ENCODE assay signal across 1 cellular context in the genomic region with DNA sequence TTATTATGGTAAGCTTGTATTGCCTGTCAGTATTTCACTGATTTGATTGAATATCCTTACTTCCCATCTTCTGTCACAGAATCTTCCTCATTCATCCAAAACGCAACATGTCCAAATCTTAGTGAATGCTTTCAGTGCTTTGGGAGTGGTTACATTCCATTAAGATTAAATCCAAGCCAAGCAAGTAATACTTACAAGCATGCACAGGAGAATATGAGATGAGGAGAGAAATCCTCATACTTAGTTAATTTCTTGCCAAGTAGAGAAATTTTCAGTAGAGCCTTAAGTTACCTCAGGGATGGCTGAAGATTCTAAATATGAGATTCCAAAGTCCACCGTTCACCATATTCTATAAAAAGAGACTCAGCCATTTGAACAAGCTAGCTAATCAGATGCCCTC.
TF ChIP-seq lines count a peak whose summit lies in the region.

No MANE protein-coding gene starts in this region.

TF ChIP-seq in WTC11, 78 proteins besides CTCF, POLR2A, EP300 and RAD21 (continued from another document):
- TF ChIP-seq FOXK1 (CRISPR knock-in tag; IDR thresholded peaks at IDR 0.05) (no peak), ZNF317 (CRISPR knock-in tag; IDR thresholded peaks at IDR 0.05; ENCODE audit: borderline replicate concordance, low read depth) (no peak), RORB (CRISPR knock-in tag; IDR thresholded peaks at IDR 0.05) (no peak), TEAD1 (CRISPR knock-in tag; IDR thresholded peaks at IDR 0.05) (no peak), GTF2I (CRISPR knock-in tag; conservative IDR thresholded peaks at IDR 0.05) (no peak), ZNF219 (CRISPR knock-in tag; IDR thresholded peaks at IDR 0.05; ENCODE audit: borderline replicate concordance) (no peak)
- TF ChIP-seq, protein P1, sequence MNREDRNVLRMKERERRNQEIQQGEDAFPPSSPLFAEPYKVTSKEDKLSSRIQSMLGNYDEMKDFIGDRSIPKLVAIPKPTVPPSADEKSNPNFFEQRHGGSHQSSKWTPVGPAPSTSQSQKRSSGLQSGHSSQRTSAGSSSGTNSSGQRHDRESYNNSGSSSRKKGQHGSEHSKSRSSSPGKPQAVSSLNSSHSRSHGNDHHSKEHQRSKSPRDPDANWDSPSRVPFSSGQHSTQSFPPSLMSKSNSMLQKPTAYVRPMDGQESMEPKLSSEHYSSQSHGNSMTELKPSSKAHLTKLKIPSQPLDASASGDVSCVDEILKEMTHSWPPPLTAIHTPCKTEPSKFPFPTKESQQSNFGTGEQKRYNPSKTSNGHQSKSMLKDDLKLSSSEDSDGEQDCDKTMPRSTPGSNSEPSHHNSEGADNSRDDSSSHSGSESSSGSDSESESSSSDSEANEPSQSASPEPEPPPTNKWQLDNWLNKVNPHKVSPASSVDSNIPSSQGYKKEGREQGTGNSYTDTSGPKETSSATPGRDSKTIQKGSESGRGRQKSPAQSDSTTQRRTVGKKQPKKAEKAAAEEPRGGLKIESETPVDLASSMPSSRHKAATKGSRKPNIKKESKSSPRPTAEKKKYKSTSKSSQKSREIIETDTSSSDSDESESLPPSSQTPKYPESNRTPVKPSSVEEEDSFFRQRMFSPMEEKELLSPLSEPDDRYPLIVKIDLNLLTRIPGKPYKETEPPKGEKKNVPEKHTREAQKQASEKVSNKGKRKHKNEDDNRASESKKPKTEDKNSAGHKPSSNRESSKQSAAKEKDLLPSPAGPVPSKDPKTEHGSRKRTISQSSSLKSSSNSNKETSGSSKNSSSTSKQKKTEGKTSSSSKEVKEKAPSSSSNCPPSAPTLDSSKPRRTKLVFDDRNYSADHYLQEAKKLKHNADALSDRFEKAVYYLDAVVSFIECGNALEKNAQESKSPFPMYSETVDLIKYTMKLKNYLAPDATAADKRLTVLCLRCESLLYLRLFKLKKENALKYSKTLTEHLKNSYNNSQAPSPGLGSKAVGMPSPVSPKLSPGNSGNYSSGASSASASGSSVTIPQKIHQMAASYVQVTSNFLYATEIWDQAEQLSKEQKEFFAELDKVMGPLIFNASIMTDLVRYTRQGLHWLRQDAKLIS (CRISPR knock-in tag; IDR thresholded peaks at IDR 0.05; ENCODE audit: borderline replicate concordance) = no peak
- TF ChIP-seq, protein P2, sequence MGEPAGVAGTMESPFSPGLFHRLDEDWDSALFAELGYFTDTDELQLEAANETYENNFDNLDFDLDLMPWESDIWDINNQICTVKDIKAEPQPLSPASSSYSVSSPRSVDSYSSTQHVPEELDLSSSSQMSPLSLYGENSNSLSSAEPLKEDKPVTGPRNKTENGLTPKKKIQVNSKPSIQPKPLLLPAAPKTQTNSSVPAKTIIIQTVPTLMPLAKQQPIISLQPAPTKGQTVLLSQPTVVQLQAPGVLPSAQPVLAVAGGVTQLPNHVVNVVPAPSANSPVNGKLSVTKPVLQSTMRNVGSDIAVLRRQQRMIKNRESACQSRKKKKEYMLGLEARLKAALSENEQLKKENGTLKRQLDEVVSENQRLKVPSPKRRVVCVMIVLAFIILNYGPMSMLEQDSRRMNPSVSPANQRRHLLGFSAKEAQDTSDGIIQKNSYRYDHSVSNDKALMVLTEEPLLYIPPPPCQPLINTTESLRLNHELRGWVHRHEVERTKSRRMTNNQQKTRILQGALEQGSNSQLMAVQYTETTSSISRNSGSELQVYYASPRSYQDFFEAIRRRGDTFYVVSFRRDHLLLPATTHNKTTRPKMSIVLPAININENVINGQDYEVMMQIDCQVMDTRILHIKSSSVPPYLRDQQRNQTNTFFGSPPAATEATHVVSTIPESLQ (CRISPR knock-in tag; IDR thresholded peaks at IDR 0.05) = no peak
- TF ChIP-seq, protein P3, sequence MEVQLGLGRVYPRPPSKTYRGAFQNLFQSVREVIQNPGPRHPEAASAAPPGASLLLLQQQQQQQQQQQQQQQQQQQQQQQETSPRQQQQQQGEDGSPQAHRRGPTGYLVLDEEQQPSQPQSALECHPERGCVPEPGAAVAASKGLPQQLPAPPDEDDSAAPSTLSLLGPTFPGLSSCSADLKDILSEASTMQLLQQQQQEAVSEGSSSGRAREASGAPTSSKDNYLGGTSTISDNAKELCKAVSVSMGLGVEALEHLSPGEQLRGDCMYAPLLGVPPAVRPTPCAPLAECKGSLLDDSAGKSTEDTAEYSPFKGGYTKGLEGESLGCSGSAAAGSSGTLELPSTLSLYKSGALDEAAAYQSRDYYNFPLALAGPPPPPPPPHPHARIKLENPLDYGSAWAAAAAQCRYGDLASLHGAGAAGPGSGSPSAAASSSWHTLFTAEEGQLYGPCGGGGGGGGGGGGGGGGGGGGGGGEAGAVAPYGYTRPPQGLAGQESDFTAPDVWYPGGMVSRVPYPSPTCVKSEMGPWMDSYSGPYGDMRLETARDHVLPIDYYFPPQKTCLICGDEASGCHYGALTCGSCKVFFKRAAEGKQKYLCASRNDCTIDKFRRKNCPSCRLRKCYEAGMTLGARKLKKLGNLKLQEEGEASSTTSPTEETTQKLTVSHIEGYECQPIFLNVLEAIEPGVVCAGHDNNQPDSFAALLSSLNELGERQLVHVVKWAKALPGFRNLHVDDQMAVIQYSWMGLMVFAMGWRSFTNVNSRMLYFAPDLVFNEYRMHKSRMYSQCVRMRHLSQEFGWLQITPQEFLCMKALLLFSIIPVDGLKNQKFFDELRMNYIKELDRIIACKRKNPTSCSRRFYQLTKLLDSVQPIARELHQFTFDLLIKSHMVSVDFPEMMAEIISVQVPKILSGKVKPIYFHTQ (CRISPR knock-in tag; IDR thresholded peaks at IDR 0.05) = no peak
- TF ChIP-seq, protein P4, sequence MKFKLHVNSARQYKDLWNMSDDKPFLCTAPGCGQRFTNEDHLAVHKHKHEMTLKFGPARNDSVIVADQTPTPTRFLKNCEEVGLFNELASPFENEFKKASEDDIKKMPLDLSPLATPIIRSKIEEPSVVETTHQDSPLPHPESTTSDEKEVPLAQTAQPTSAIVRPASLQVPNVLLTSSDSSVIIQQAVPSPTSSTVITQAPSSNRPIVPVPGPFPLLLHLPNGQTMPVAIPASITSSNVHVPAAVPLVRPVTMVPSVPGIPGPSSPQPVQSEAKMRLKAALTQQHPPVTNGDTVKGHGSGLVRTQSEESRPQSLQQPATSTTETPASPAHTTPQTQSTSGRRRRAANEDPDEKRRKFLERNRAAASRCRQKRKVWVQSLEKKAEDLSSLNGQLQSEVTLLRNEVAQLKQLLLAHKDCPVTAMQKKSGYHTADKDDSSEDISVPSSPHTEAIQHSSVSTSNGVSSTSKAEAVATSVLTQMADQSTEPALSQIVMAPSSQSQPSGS (CRISPR knock-in tag; IDR thresholded peaks at IDR 0.05; ENCODE audit: borderline replicate concordance, low read depth) = no peak
TF ChIP-seq in WTC11: peak in this region for 0.
